Comparison of ENCODE assay signal across 1 cellular context in genomic region chr22:36347094-36347493, GRCh38.
TF ChIP-seq lines count a peak whose summit lies in the region.

No MANE protein-coding gene starts in this region.

TF ChIP-seq in Ishikawa, 13 proteins besides CTCF, POLR2A, EP300 and RAD21 (continued from another document):
- TF ChIP-seq, protein P1, sequence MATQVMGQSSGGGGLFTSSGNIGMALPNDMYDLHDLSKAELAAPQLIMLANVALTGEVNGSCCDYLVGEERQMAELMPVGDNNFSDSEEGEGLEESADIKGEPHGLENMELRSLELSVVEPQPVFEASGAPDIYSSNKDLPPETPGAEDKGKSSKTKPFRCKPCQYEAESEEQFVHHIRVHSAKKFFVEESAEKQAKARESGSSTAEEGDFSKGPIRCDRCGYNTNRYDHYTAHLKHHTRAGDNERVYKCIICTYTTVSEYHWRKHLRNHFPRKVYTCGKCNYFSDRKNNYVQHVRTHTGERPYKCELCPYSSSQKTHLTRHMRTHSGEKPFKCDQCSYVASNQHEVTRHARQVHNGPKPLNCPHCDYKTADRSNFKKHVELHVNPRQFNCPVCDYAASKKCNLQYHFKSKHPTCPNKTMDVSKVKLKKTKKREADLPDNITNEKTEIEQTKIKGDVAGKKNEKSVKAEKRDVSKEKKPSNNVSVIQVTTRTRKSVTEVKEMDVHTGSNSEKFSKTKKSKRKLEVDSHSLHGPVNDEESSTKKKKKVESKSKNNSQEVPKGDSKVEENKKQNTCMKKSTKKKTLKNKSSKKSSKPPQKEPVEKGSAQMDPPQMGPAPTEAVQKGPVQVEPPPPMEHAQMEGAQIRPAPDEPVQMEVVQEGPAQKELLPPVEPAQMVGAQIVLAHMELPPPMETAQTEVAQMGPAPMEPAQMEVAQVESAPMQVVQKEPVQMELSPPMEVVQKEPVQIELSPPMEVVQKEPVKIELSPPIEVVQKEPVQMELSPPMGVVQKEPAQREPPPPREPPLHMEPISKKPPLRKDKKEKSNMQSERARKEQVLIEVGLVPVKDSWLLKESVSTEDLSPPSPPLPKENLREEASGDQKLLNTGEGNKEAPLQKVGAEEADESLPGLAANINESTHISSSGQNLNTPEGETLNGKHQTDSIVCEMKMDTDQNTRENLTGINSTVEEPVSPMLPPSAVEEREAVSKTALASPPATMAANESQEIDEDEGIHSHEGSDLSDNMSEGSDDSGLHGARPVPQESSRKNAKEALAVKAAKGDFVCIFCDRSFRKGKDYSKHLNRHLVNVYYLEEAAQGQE (IDR thresholded peaks at IDR 0.05; ENCODE audit: low read depth): peak; percentile 65
